In genomic region chr1:114668784-114669561, GRCh38 we compare ENCODE assay signal across 8 cellular contexts. TPM values are rescaled to one million over a fixed set of nuclear protein-coding genes. Genes with fewer than 3 reads are reported as not detected.
A peak's percentile ranks its signal among the peaks of the same experiment; 100 is the strongest.
DNase-seq lines count a peak whose midpoint lies in the region; ATAC-seq, FAIRE-seq and TF ChIP-seq lines count a peak whose summit lies in the region.

No MANE protein-coding gene starts in this region.

- H3K4me1 Mint-ChIP-seq in activated naive CD8-positive, alpha-beta T cell treated with anti-CD3 and anti-CD28 coated beads, Interleukin-2, amount 10 ng/mL, durations not matched to agents 7 days and 5 days = peaks cover 12% of the 10 kb centered on the region

- TF ChIP-seq CTCF in heart right ventricle (IDR thresholded peaks at IDR 0.05) (no peak), keratinocyte (optimal IDR thresholded peaks at IDR 0.05 in 1 of 3, IDR thresholded peaks at IDR 0.05 in 1 of 3, conservative IDR thresholded peaks at IDR 0.05 in 1 of 3; ENCODE audit: extremely low read depth in 1 of 3, insufficient read depth in 2 of 3, low read length in 3 of 3) (no peak)

- H3K9ac ChIP-seq in keratinocyte (ENCODE audit: control insufficient read depth, extremely low read depth, insufficient read depth, low read length) (peak overlapping the region; percentile 100), subcutaneous abdominal adipose tissue (ENCODE audit: low read length in 5 of 5) (peak overlapping the region; percentile 58 to 92 (median 84))

- no peaks in the 10 kb centered on the region for H3K9me3 Mint-ChIP-seq in activated naive CD8-positive, alpha-beta T cell treated with anti-CD3 and anti-CD28 coated beads, Interleukin-2, amount 10 ng/mL, durations not matched to agents 7 days and 5 days

- intact Hi-C loops in heart right ventricle (cut with DNase I) = loop anchor here in 1 of 10 donors (5.0 kb wide), 1 partner anchor 322 kb away; no protein-coding TSS in a partner anchor
- intact Hi-C loops in cardiac septum (cut with DNase I) = loop anchor here (2.0 kb wide), 1 partner anchor 48 kb away; the partner anchor contains the start of gene NRAS
- intact Hi-C loops in posterior cingulate gyrus (cut with DNase I) = no loop called here

- H3K27ac ChIP-seq in heart right ventricle = peak overlapping the region in 9 of 10 donors; percentile 27 to 85 (median 75)
- peak overlapping the region; percentile 100 for H3K27ac ChIP-seq in keratinocyte (ENCODE audit: control insufficient read depth, insufficient read depth, low read length)
- peak overlapping the region; percentile 67 for H3K27ac ChIP-seq in subcutaneous abdominal adipose tissue (ENCODE audit: low read depth, low read length)

- no peaks in the 10 kb centered on the region for H3K9me3 ChIP-seq in heart right ventricle
- no peaks in the 10 kb centered on the region for H3K9me3 ChIP-seq in keratinocyte (ENCODE audit: control insufficient read depth, low read depth, low read length)
- no peaks in the 10 kb centered on the region for H3K9me3 ChIP-seq in subcutaneous abdominal adipose tissue (ENCODE audit: control insufficient read depth in 5 of 5, low read length in 5 of 5)

- H3K4me2 ChIP-seq in keratinocyte (ENCODE audit: control insufficient read depth, extremely low read depth, insufficient read depth, low read depth, low read length) = peak overlapping the region; percentile 97

- FAIRE-seq in keratinocyte (lab: Jason Lieb, UNC) = peak; percentile 79

- no peaks in the 10 kb centered on the region for H3K36me3 ChIP-seq in heart right ventricle
- H3K36me3 ChIP-seq in keratinocyte (ENCODE audit: control insufficient read depth in 2 of 2, extremely low read depth in 1 of 2, insufficient read depth in 2 of 2, low read length in 2 of 2) = no peaks in the 10 kb centered on the region
- H3K36me3 ChIP-seq in subcutaneous abdominal adipose tissue (ENCODE audit: control insufficient read depth in 5 of 5, insufficient read depth in 5 of 5, low read length in 5 of 5) = no peaks in the 10 kb centered on the region

- H3K4me3 ChIP-seq in heart right ventricle (peak overlapping the region; percentile 57 to 93 (median 83)), keratinocyte (ENCODE audit: control insufficient read depth in 2 of 3, extremely low read depth in 1 of 3, insufficient read depth in 2 of 3, low read depth in 1 of 3, low read length in 3 of 3) (peak overlapping the region; percentile 61 to 95 (median 94)), subcutaneous abdominal adipose tissue (ENCODE audit: low read depth in 1 of 5, low read length in 5 of 5) (peak overlapping the region; percentile 62 to 93 (median 90))

- H2AFZ ChIP-seq in keratinocyte (ENCODE audit: control insufficient read depth, low read length) = peak overlapping the region; percentile 74

- ATAC-seq in heart right ventricle (peak in 1 of 8 donors; percentile 8), GM18870 (IDR thresholded peaks at IDR 0.05; ENCODE audit: unreplicated experiment) (no peak), GM21737 (IDR thresholded peaks at IDR 0.05; ENCODE audit: unreplicated experiment) (no peak)
- ATAC-seq in activated naive CD8-positive, alpha-beta T cell treated with anti-CD3 and anti-CD28 coated beads, Interleukin-2, amount 10 ng/mL, durations not matched to agents 7 days and 5 days (ENCODE audit: low read depth) = no peak

- dilution Hi-C loops in keratinocyte (cut with MboI; ENCODE audit: extremely low pct_ligation_motif_present, low sequenced_read_pairs) = no loop called here

- no peaks in the 10 kb centered on the region for H4K20me1 ChIP-seq in keratinocyte (ENCODE audit: control insufficient read depth, extremely low read depth, insufficient read depth, low read length)

- POLR2A ChIA-PET in activated naive CD8-positive, alpha-beta T cell treated with anti-CD3 and anti-CD28 coated beads, Interleukin-2, amount 10 ng/mL, durations not matched to agents 7 days and 5 days (lab: Charles Lee) = no interaction called here

- peak overlapping the region; percentile 94 for H3K4me3 Mint-ChIP-seq in activated naive CD8-positive, alpha-beta T cell treated with anti-CD3 and anti-CD28 coated beads, Interleukin-2, amount 10 ng/mL, durations not matched to agents 7 days and 5 days

- H3K27ac Mint-ChIP-seq in activated naive CD8-positive, alpha-beta T cell treated with anti-CD3 and anti-CD28 coated beads, Interleukin-2, amount 10 ng/mL, durations not matched to agents 7 days and 5 days = no peak overlapping the region

- no peak for DNase-seq in heart right ventricle
- no peak for DNase-seq in cardiac septum (ENCODE audit: low spot score)
- no peak for DNase-seq in activated naive CD8-positive, alpha-beta T cell treated with anti-CD3 and anti-CD28 coated beads, Interleukin-2, amount 10 ng/mL, durations not matched to agents 7 days and 5 days
- no peak for DNase-seq in keratinocyte (ENCODE audit: low read depth, low spot score)
- DNase-seq in posterior cingulate gyrus = no peak

- H3K27me3 Mint-ChIP-seq in activated naive CD8-positive, alpha-beta T cell treated with anti-CD3 and anti-CD28 coated beads, Interleukin-2, amount 10 ng/mL, durations not matched to agents 7 days and 5 days = peaks cover 34% of the 10 kb centered on the region

- 40 to 41% methylated on average over 13 of the region's 13 CpGs for WGBS in heart right ventricle, 2 donors

- H3K36me3 Mint-ChIP-seq in activated naive CD8-positive, alpha-beta T cell treated with anti-CD3 and anti-CD28 coated beads, Interleukin-2, amount 10 ng/mL, durations not matched to agents 7 days and 5 days = no peaks in the 10 kb centered on the region

- H3K4me1 ChIP-seq in heart right ventricle = peaks cover 0 to 19% (median 9%) of the 10 kb centered on the region in 9 donors
- H3K4me1 ChIP-seq in keratinocyte (ENCODE audit: control insufficient read depth, extremely low read depth, insufficient read depth, low read length) = peaks cover 17% of the 10 kb centered on the region
- peaks cover 0 to 15% (median 11%) of the 10 kb centered on the region in 5 donors for H3K4me1 ChIP-seq in subcutaneous abdominal adipose tissue (ENCODE audit: control insufficient read depth in 5 of 5, insufficient read depth in 5 of 5, low read length in 5 of 5)

- H3K9me1 ChIP-seq in keratinocyte (ENCODE audit: control insufficient read depth, extremely low read depth, insufficient read depth, low read length) = no peaks in the 10 kb centered on the region

- peaks cover 48% of the 10 kb centered on the region for H3K79me2 ChIP-seq in keratinocyte (ENCODE audit: control insufficient read depth, insufficient read depth, low read length)

- peaks cover 0 to 4% (median 0%) of the 10 kb centered on the region in 7 donors for H3K27me3 ChIP-seq in heart right ventricle
- H3K27me3 ChIP-seq in keratinocyte (ENCODE audit: control insufficient read depth, extremely low read depth, insufficient read depth, low read length) = no peaks in the 10 kb centered on the region
- H3K27me3 ChIP-seq in subcutaneous abdominal adipose tissue (ENCODE audit: control insufficient read depth in 5 of 5, insufficient read depth in 4 of 5, low read length in 5 of 5) = no peaks in the 10 kb centered on the region

RNA-seq across cellular contexts. Expression of gene DENND2C, which starts 0.9 kb away (rescaled TPM):
- 1 to 10 TPM; 2.8 to 5.2 (median 3.5) TPM for total RNA-seq in heart right ventricle
- polyA plus RNA-seq in heart right ventricle = 1 to 10 TPM; 1.3 to 2.9 TPM
- 3.7 TPM for total RNA-seq in cardiac septum
- under 1 TPM; 0.67 to 0.96 TPM for total RNA-seq in activated naive CD8-positive, alpha-beta T cell treated with anti-CD3 and anti-CD28 coated beads, Interleukin-2, amount 10 ng/mL, durations not matched to agents 7 days and 5 days
- 5.9 to 11.3 TPM (median 9.5 TPM) in 3 replicates for polyA plus RNA-seq in keratinocyte
- polyA plus RNA-seq in keratinocyte (2011; ENCODE audit: low read depth) = 15.9 TPM
- 3.5 and 6.6 TPM in 2 replicates for polyA plus RNA-seq in keratinocyte (2011; cell fraction: cytosol; rRNA removed)
- 12.4 and 15.9 TPM in 2 replicates for polyA plus RNA-seq in keratinocyte (2011; cell fraction: nucleus; rRNA removed)
- 5.9 and 43.0 TPM in 2 replicates for polyA plus RNA-seq in keratinocyte (2012; ENCODE audit: low replicate concordance)
- polyA minus RNA-seq in keratinocyte = 6.0 to 19.8 TPM (median 18.2 TPM) in 3 replicates
- polyA minus RNA-seq in keratinocyte (2011; cell fraction: cytosol; rRNA and poly(A)+ RNA removed) = 6.7 TPM
- polyA minus RNA-seq in keratinocyte (2011; cell fraction: nucleus; rRNA and poly(A)+ RNA removed) = 10.0 and 22.1 TPM in 2 replicates

RNA-seq across cellular contexts. Expression of gene AMPD1, which starts 26.4 kb away (rescaled TPM):
- total RNA-seq in heart right ventricle (under 1 TPM in 1 of 10 donors, not detected in 9; 0.59 TPM), cardiac septum (0.30 TPM)
- polyA plus RNA-seq in heart right ventricle (not detected), keratinocyte (not detected in 3 replicates)
- total RNA-seq in activated naive CD8-positive, alpha-beta T cell treated with anti-CD3 and anti-CD28 coated beads, Interleukin-2, amount 10 ng/mL, durations not matched to agents 7 days and 5 days = not detected
- not detected for polyA plus RNA-seq in keratinocyte (2011; ENCODE audit: low read depth)
- not detected in 2 replicates for polyA plus RNA-seq in keratinocyte (2011; cell fraction: cytosol; rRNA removed)
- polyA plus RNA-seq in keratinocyte (2011; cell fraction: nucleus; rRNA removed) = not detected in 2 replicates
- not detected in 2 replicates for polyA plus RNA-seq in keratinocyte (2012; ENCODE audit: low replicate concordance)
- polyA minus RNA-seq in keratinocyte = not detected in 3 replicates
- polyA minus RNA-seq in keratinocyte (2011; cell fraction: cytosol; rRNA and poly(A)+ RNA removed) = not detected
- polyA minus RNA-seq in keratinocyte (2011; cell fraction: nucleus; rRNA and poly(A)+ RNA removed) = 0.78 TPM in 1 of 2 replicates, not detected in the other

RNA-seq across cellular contexts. Expression of gene NRAS, which starts 47.6 kb away (rescaled TPM):
- total RNA-seq in heart right ventricle (10 to 100 TPM in 2 of 10 donors, 1 to 10 TPM in 8; 6.2 to 17.2 (median 8.6) TPM), cardiac septum (11.2 TPM)
- polyA plus RNA-seq in heart right ventricle (10 to 100 TPM in 1 of 2 donors, 1 to 10 TPM in 1; 6.2 to 10.0 TPM), keratinocyte (24.5 to 49.5 TPM (median 42.1 TPM) in 3 replicates)
- total RNA-seq in activated naive CD8-positive, alpha-beta T cell treated with anti-CD3 and anti-CD28 coated beads, Interleukin-2, amount 10 ng/mL, durations not matched to agents 7 days and 5 days = 10 to 100 TPM; 37.4 to 40.2 TPM
- 8.8 TPM for polyA plus RNA-seq in keratinocyte (2011; ENCODE audit: low read depth)
- 21.8 and 43.9 TPM in 2 replicates for polyA plus RNA-seq in keratinocyte (2011; cell fraction: cytosol; rRNA removed)
- polyA plus RNA-seq in keratinocyte (2011; cell fraction: nucleus; rRNA removed) = 14.3 and 18.5 TPM in 2 replicates
- polyA plus RNA-seq in keratinocyte (2012; ENCODE audit: low replicate concordance) = 14.6 and 36.7 TPM in 2 replicates
- polyA minus RNA-seq in keratinocyte = 17.6 to 68.7 TPM (median 32.0 TPM) in 3 replicates
- 29.4 TPM for polyA minus RNA-seq in keratinocyte (2011; cell fraction: cytosol; rRNA and poly(A)+ RNA removed)
- 11.4 and 22.3 TPM in 2 replicates for polyA minus RNA-seq in keratinocyte (2011; cell fraction: nucleus; rRNA and poly(A)+ RNA removed)
